Comparison of ENCODE assay signal across 15 cellular contexts in the genomic region with DNA sequence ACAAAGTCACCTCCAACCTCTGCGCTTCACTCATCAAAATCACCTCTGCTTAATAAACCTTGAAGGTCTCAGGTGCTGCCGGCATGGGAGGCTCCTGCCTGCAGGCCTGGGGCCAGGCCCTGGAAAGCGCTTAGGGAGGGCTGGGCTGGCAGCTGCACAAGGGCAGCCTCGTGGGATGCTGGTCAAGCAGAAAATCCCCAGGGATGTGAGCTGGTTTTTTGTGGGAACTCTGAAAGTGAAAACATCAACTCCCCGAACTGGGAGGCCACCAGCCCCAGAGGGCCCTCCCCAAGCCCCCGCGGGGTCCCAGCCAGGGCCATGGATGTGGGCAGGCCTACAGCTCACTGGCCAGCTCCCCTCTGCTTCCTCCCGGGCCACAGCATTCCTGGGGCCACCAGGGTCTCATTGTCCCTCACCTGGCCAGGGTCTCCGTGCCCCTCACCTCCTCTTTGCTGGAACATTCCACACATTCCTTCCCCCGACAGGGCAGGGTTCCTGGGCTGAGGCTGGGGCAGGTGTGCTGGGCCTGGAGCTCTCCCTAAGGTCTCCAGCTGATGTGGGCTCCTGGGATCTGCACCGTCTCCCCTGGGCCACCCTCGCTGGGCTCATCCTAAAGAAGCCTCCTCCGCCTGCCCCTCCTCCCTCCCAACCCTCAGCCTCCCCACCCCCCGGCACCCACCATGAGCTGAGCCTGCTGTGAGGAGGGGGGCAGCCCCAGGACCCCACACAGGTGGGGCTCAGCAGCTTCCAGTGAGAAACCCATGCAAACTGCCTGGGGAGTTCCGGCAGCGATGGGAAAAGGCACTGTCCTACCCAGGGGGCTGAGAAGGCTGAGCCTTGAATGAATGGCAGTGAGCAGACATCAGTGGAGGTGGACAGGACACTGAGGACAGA. TPM values are rescaled to one million over a fixed set of nuclear protein-coding genes. Genes with fewer than 3 reads are reported as not detected.
DNase-seq lines count a peak whose midpoint lies in the region; ATAC-seq and TF ChIP-seq lines count a peak whose summit lies in the region.
"Had no signal": no experiment of that assay in that cellular context is flagged by ENCODE, and none has a peak within 500 bp of the region (broad histone marks: within the 10 kb centered on the region; RNA-seq: fewer than 3 reads in every experiment).

No MANE protein-coding gene starts in this region.

- no peaks in the 10 kb centered on the region for H4K20me1 ChIP-seq in IMR-90 (ENCODE audit: insufficient read depth, low read length)

- no peak overlapping the region for H3K4me3 ChIP-seq in IMR-90 (ENCODE audit: insufficient read depth, low read depth, low read length)
- H3K4me3 ChIP-seq: MG63, mucosa of descending colon had no signal

- H3K4me2 ChIP-seq in IMR-90 (ENCODE audit: low read depth, low read length): no peak overlapping the region

- WGBS in IMR-90 (ENCODE audit: extremely low coverage in 2 of 2, insufficient read length in 1 of 2), 2 experiments: 68% methylated on average over 8 of the region's 16 CpGs; no CpG with 5 or more reads in 1 of the 2 experiments

- H3K23ac ChIP-seq in IMR-90 (ENCODE audit: low read depth, low read length): no peak overlapping the region

- peak overlapping the region; percentile 62; the same call in 1 of the 2 replicates for H2BK120ac ChIP-seq in IMR-90 (ENCODE audit: low read depth, low read length)

- H3K36me3 Mint-ChIP-seq in stimulated activated effector memory CD8-positive, alpha-beta T cell treated with anti-CD3 and anti-CD28 coated beads, Interleukin-12 subunit alpha, Interleukin-12 subunit beta, amount 100 ng/mL, for 72 hours: no peaks in the 10 kb centered on the region
- H3K36me3 Mint-ChIP-seq: activated naive CD4-positive, alpha-beta T cell treated with anti-CD3 and anti-CD28 coated beads, Interleukin-2, amount 10 ng/mL, durations not matched to agents 7 days and 5 days had no signal

- H3K79me1 ChIP-seq in IMR-90 (ENCODE audit: low read depth in 1 of 2, low read length in 2 of 2): no peaks in the 10 kb centered on the region; a peak in 1 of 4 replicates

- no peaks in the 10 kb centered on the region for H3K36me3 ChIP-seq in IMR-90 (ENCODE audit: control insufficient read depth, insufficient read depth, low read length)
- H3K36me3 ChIP-seq: MG63 had no signal

- H4K91ac ChIP-seq in IMR-90 (ENCODE audit: insufficient read depth, low read depth, low read length): no peak overlapping the region; the same call in 1 of the 2 replicates

- H2BK15ac ChIP-seq in IMR-90 (ENCODE audit: low read depth, low read length): 0 out of 3 replicates have a peak overlapping the region, but pooled peaks have one; percentile 38

- DNase-seq in IMR-90 (peak; percentile 39), left kidney (ENCODE audit: low read depth, low spot score) (peak; percentile 70), NOMO-1 treated with DMSO at 0.1 percent for 48 hours (lab: John Stamatoyannopoulos, UW; ENCODE audit: unreplicated experiment) (no peak), RWPE1 (ENCODE audit: low spot score) (no peak), germinal center (ENCODE audit: low spot score) (no peak)
- DNase-seq in stimulated activated effector memory CD8-positive, alpha-beta T cell treated with anti-CD3 and anti-CD28 coated beads, Interleukin-12 subunit alpha, Interleukin-12 subunit beta, amount 100 ng/mL, for 72 hours (ENCODE audit: low spot score in 2 of 2): no peak
- DNase-seq: activated CD4-positive, alpha-beta T cell treated with anti-CD3 and anti-CD28 coated beads for 48 hours; activated naive CD4-positive, alpha-beta T cell treated with anti-CD3 and anti-CD28 coated beads, Interleukin-2, amount 10 ng/mL, durations not matched to agents 7 days and 5 days; DMS 273 treated with DMSO at 0.1 percent for 48 hours; hypothalamus; MG63; NCI-H446; stimulated activated CD8-positive, alpha-beta memory T cell treated with anti-CD3 and anti-CD28 coated beads, Interleukin-4, amount 100 ng/mL, for 48 hours had no signal

- H3K9ac ChIP-seq in IMR-90 (ENCODE audit: low read depth, low read length): no peak overlapping the region

- peak overlapping the region; percentile 5 for H2BK5ac ChIP-seq in IMR-90 (ENCODE audit: low read depth, low read length, poor library complexity, severe bottlenecking)

- BruUV-seq in IMR-90 (replicated peaks; lab: Mats Ljungman, UMichigan): no TSS peak

- H3K9me1 ChIP-seq in IMR-90 (ENCODE audit: insufficient read depth, low read length): peaks cover 6% of the 10 kb centered on the region

- H3K4ac ChIP-seq in IMR-90 (ENCODE audit: low read depth, low read length): peak overlapping the region; percentile 41; the same call in 1 of the 2 replicates

- H3K27ac Mint-ChIP-seq in stimulated activated effector memory CD8-positive, alpha-beta T cell treated with anti-CD3 and anti-CD28 coated beads, Interleukin-12 subunit alpha, Interleukin-12 subunit beta, amount 100 ng/mL, for 72 hours: no peak overlapping the region
- H3K27ac Mint-ChIP-seq: activated naive CD4-positive, alpha-beta T cell treated with anti-CD3 and anti-CD28 coated beads, Interleukin-2, amount 10 ng/mL, durations not matched to agents 7 days and 5 days had no signal

- peak overlapping the region; percentile 5 for H2AK9ac ChIP-seq in IMR-90 (replicated peaks; ENCODE audit: low read depth, low read length, poor library complexity)

- in situ Hi-C loops in IMR-90 (cut with MboI; ENCODE audit: low sequenced_read_pairs): loop anchor here (10.0 kb wide), 1 partner anchor 61 kb away; no protein-coding TSS in a partner anchor

- CTCF ChIA-PET in IMR-90 (lab: Yijun Ruan, JAX): interaction anchor here (1.4 kb wide), 1 partner anchor 15 kb away, joined by 5 read pairs; no protein-coding TSS in a partner anchor
- CTCF ChIA-PET in RWPE1 (lab: Yijun Ruan, JAX): no interaction called here

- peaks cover 38% of the 10 kb centered on the region for H3K4me1 ChIP-seq in IMR-90 (ENCODE audit: control insufficient read depth, insufficient read depth, low read length)

- dilution Hi-C loops in IMR-90 (cut with HindIII; ENCODE audit: low sequenced_read_pairs, unreplicated experiment): no loop called here

- H3K27ac ChIP-seq in IMR-90 (ENCODE audit: insufficient read depth, low read length) (no peak overlapping the region), cingulate gyrus (ENCODE audit: low read depth, low read length) (peak overlapping the region; percentile 19), RWPE1 (no peak overlapping the region)

- ATAC-seq in IMR-90 (ENCODE audit: low read depth): no peak
- no peak for ATAC-seq in stimulated activated effector memory CD8-positive, alpha-beta T cell treated with anti-CD3 and anti-CD28 coated beads, Interleukin-12 subunit alpha, Interleukin-12 subunit beta, amount 100 ng/mL, for 72 hours
- ATAC-seq: mucosa of descending colon had no signal

- TF ChIP-seq RAD21 in IMR-90 (IDR thresholded peaks at IDR 0.05; ENCODE audit: low read length): no peak

- no peak overlapping the region for H3K56ac ChIP-seq in IMR-90 (ENCODE audit: extremely low read depth, insufficient read depth, low read length)

- no peaks in the 10 kb centered on the region for H3K9me3 Mint-ChIP-seq in stimulated activated effector memory CD8-positive, alpha-beta T cell treated with anti-CD3 and anti-CD28 coated beads, Interleukin-12 subunit alpha, Interleukin-12 subunit beta, amount 100 ng/mL, for 72 hours
- H3K9me3 Mint-ChIP-seq: activated naive CD4-positive, alpha-beta T cell treated with anti-CD3 and anti-CD28 coated beads, Interleukin-2, amount 10 ng/mL, durations not matched to agents 7 days and 5 days had no signal

- H4K5ac ChIP-seq in IMR-90 (ENCODE audit: low read depth, low read length): no peak overlapping the region; the same call in 1 of the 2 replicates

- H2AK5ac ChIP-seq in IMR-90 (ENCODE audit: low read depth, low read length): peak overlapping the region; percentile 91

- no peak for TF ChIP-seq POLR2A in IMR-90 (IDR thresholded peaks at IDR 0.05; ENCODE audit: low read depth, low read length)

- no peak overlapping the region; a peak in 1 of 4 replicates for H4K8ac ChIP-seq in IMR-90 (ENCODE audit: low read depth in 2 of 2, low read length in 2 of 2)

- H3K18ac ChIP-seq in IMR-90 (ENCODE audit: low read depth, low read length): peak overlapping the region; percentile 12; the same call in 1 of the 2 replicates

- peak overlapping the region; percentile 36 for H3K4me3 Mint-ChIP-seq in stimulated activated effector memory CD8-positive, alpha-beta T cell treated with anti-CD3 and anti-CD28 coated beads, Interleukin-12 subunit alpha, Interleukin-12 subunit beta, amount 100 ng/mL, for 72 hours
- H3K4me3 Mint-ChIP-seq: activated naive CD4-positive, alpha-beta T cell treated with anti-CD3 and anti-CD28 coated beads, Interleukin-2, amount 10 ng/mL, durations not matched to agents 7 days and 5 days had no signal

- H3K14ac ChIP-seq in IMR-90 (replicated peaks; ENCODE audit: low read depth, low read length): no peak overlapping the region

- no peak overlapping the region for H2AFZ ChIP-seq in IMR-90 (replicated peaks; ENCODE audit: low read length, poor library complexity)

- POLR2A ChIA-PET in IMR-90 (lab: Charles Lee; ENCODE audit: unreplicated experiment): no interaction called here
- POLR2A ChIA-PET in RWPE1 (lab: Yijun Ruan, JAX; ENCODE audit: low non-redundant PET): no interaction called here

- 0 out of 2 replicates have a peak overlapping the region, but pooled peaks have one; percentile 39 for H2BK20ac ChIP-seq in IMR-90 (ENCODE audit: low read depth, low read length)

- H3K4me1 Mint-ChIP-seq in stimulated activated effector memory CD8-positive, alpha-beta T cell treated with anti-CD3 and anti-CD28 coated beads, Interleukin-12 subunit alpha, Interleukin-12 subunit beta, amount 100 ng/mL, for 72 hours: peaks cover 15% of the 10 kb centered on the region

- H3K27me3 ChIP-seq in IMR-90 (ENCODE audit: control insufficient read depth, insufficient read depth, low read length): no peaks in the 10 kb centered on the region
- H3K27me3 ChIP-seq: MG63 had no signal

- TF ChIP-seq CTCF in IMR-90 (conservative IDR thresholded peaks at IDR 0.05; ENCODE audit: low read depth, low read length): no peak
- no peak for TF ChIP-seq CTCF in RWPE1 (conservative IDR thresholded peaks at IDR 0.05; ENCODE audit: low read depth)

- H3K9me3 ChIP-seq in IMR-90 (ENCODE audit: control insufficient read depth, insufficient read depth, low read length): no peaks in the 10 kb centered on the region
- H3K9me3 ChIP-seq: MG63, mucosa of descending colon had no signal

- intact Hi-C loops in IMR-90 (cut with micrococcal nuclease): no loop called here

TF ChIP-seq in IMR-90, 13 proteins besides CTCF, POLR2A, EP300 and RAD21 (continues in another document):
- TF ChIP-seq MAZ (IDR thresholded peaks at IDR 0.05; ENCODE audit: borderline replicate concordance, low read depth, low read length): no peak
- TF ChIP-seq MXI1 (IDR thresholded peaks at IDR 0.05; ENCODE audit: borderline replicate concordance, low read depth, low read length): no peak
- TF ChIP-seq RFX5 (IDR thresholded peaks at IDR 0.05; ENCODE audit: low read depth, low read length): no peak

RNA-seq across cellular contexts. Expression of a gene that starts 36.0 kb away (rescaled TPM):
- 18.8 and 23.9 TPM in 2 replicates for total RNA-seq in IMR-90 (2012; rRNA removed)
- 58.5 and 59.3 TPM in 2 replicates for polyA plus RNA-seq in IMR-90 (2012; rRNA removed)
- 46.5 and 53.6 TPM in 2 replicates for polyA plus RNA-seq in IMR-90 (2012; cell fraction: cytosol; rRNA removed)
- polyA plus RNA-seq in IMR-90 (2012; cell fraction: nucleus; rRNA removed; ENCODE audit: low replicate concordance): 236 and 251 TPM in 2 replicates

Comparison
In these comparisons a context has a peak if more than half of its experiments do, and no peak if none do; other contexts are left out.
1. DNase-seq: peak in IMR-90 (single experiment) and left kidney (single experiment); none in stimulated activated effector memory CD8-positive, alpha-beta T cell treated with anti-CD3 and anti-CD28 coated beads, Interleukin-12 subunit alpha, Interleukin-12 subunit beta, amount 100 ng/mL, for 72 hours (0 of 2), NOMO-1 treated with DMSO at 0.1 percent for 48 hours (single experiment), RWPE1 (single experiment) and germinal center (single experiment).